ENCODE assay signal across 8 cellular contexts in genomic region chr5:180470966-180471582, GRCh38. TPM values are rescaled to one million over a fixed set of nuclear protein-coding genes. Genes with fewer than 3 reads are reported as not detected.
A peak's percentile ranks its signal among the peaks of the same experiment; 100 is the strongest.
DNase-seq lines count a peak whose midpoint lies in the region; ATAC-seq and TF ChIP-seq lines count a peak whose summit lies in the region.

No MANE protein-coding gene starts in this region.

- H3K9ac ChIP-seq in HCT116 (ENCODE audit: low read length), result no peak overlapping the region

- no peak for TF ChIP-seq POLR2A in HCT116 (IDR thresholded peaks at IDR 0.05; ENCODE audit: borderline replicate concordance, extremely low read depth, insufficient read depth, insufficient read length)

- H3K9me2 ChIP-seq in HCT116 (ENCODE audit: insufficient read depth), result no peaks in the 10 kb centered on the region

- H3K4me1 ChIP-seq in HCT116 (ENCODE audit: control insufficient read depth in 1 of 2, insufficient read depth in 2 of 2, low read length in 2 of 2), result peaks cover 7 to 14% of the 10 kb centered on the region in 2 experiments; a peak in 3 of 4 replicates

- no peaks in the 10 kb centered on the region for H3K36me3 Mint-ChIP-seq in natural killer cell treated with Interleukin-12 subunit alpha and Interleukin-12 subunit beta and Interleukin-15 and Interleukin-18, amount 100 ng/mL, for 72 hours
- no peaks in the 10 kb centered on the region for H3K36me3 Mint-ChIP-seq in stimulated activated memory B cell treated with anti-CD40 and anti-IgM and Interleukin-4, amounts not matched to agents 10 μg/mL and 1 μg/mL and 100 μg/mL, for 72 hours

- TF ChIP-seq CTCF in HCT116 (IDR thresholded peaks at IDR 0.05 in 2 of 3, conservative IDR thresholded peaks at IDR 0.05 in 1 of 3; ENCODE audit: borderline replicate concordance in 1 of 3, insufficient read depth in 1 of 3, low read depth in 2 of 3, low read length in 2 of 3), result peak; percentile 83 to 96 (median 95)

- no peaks in the 10 kb centered on the region for H3K79me2 ChIP-seq in HCT116 (ENCODE audit: insufficient read depth, low read length)

- H3K9me3 ChIP-seq in HCT116 (ENCODE audit: control insufficient read depth in 1 of 2, insufficient read depth in 1 of 2, low read depth in 1 of 2, low read length in 2 of 2), result no peaks in the 10 kb centered on the region

- H3K4me2 ChIP-seq in HCT116 (ENCODE audit: low read length), result no peak overlapping the region

- no peaks in the 10 kb centered on the region for H3K9me3 Mint-ChIP-seq in natural killer cell treated with Interleukin-12 subunit alpha and Interleukin-12 subunit beta and Interleukin-15 and Interleukin-18, amount 100 ng/mL, for 72 hours
- H3K9me3 Mint-ChIP-seq in stimulated activated memory B cell treated with anti-CD40 and anti-IgM and Interleukin-4, amounts not matched to agents 10 μg/mL and 1 μg/mL and 100 μg/mL, for 72 hours, result peaks cover under 1% of the 10 kb centered on the region

- POLR2A ChIA-PET in HCT116 (lab: Charles Lee), result no interaction called here

- intact Hi-C loops in HCT116 (cut with micrococcal nuclease), result loop anchor here (1.0 to 10.0 kb wide), 3 partner anchors 178 to 344 kb away; partner anchors contain the start of gene RASGEF1C

- no peaks in the 10 kb centered on the region for H4K20me1 ChIP-seq in HCT116 (ENCODE audit: insufficient read depth)

- no TSS peak for BruUV-seq in HCT116 (replicated peaks; lab: Mats Ljungman, UMichigan)

- no peaks in the 10 kb centered on the region for H3K36me3 ChIP-seq in HCT116 (ENCODE audit: control insufficient read depth in 1 of 2, insufficient read depth in 2 of 2, low read length in 2 of 2)

- no peaks in the 10 kb centered on the region for H3K4me1 Mint-ChIP-seq in natural killer cell treated with Interleukin-12 subunit alpha and Interleukin-12 subunit beta and Interleukin-15 and Interleukin-18, amount 100 ng/mL, for 72 hours (ENCODE audit: low read depth in 2 of 2)
- no peaks in the 10 kb centered on the region for H3K4me1 Mint-ChIP-seq in stimulated activated memory B cell treated with anti-CD40 and anti-IgM and Interleukin-4, amounts not matched to agents 10 μg/mL and 1 μg/mL and 100 μg/mL, for 72 hours

- ATAC-seq in HCT116 (peak; percentile 85), GM21360 (IDR thresholded peaks at IDR 0.05; ENCODE audit: unreplicated experiment) (no peak)
- ATAC-seq in natural killer cell treated with Interleukin-12 subunit alpha and Interleukin-12 subunit beta and Interleukin-15 and Interleukin-18, amount 100 ng/mL, for 72 hours, result peak; percentile 66 to 77
- peak; percentile 67 for ATAC-seq in stimulated activated memory B cell treated with anti-CD40 and anti-IgM and Interleukin-4, amounts not matched to agents 10 μg/mL and 1 μg/mL and 100 μg/mL, for 72 hours

- H3K27ac ChIP-seq in HCT116 (ENCODE audit: low read depth, low read length), result no peak overlapping the region

- TF ChIP-seq RAD21 in HCT116 (IDR thresholded peaks at IDR 0.05; ENCODE audit: low read depth), result peak; percentile 93

- no peaks in the 10 kb centered on the region for H3K27me3 ChIP-seq in HCT116 (ENCODE audit: insufficient read depth, low read length)

- DNase-seq in DMS 273 treated with DMSO at 0.1 percent for 48 hours (lab: John Stamatoyannopoulos, UW) (peak; percentile 3), HCT116 (ENCODE audit: low read depth, low spot score) (peak; percentile 32), NOMO-1 treated with DMSO at 0.1 percent for 48 hours (lab: John Stamatoyannopoulos, UW; ENCODE audit: unreplicated experiment) (peak; percentile 30), activated T-cell treated with anti-CD3 and anti-CD28 coated beads for 4 hours (peak; percentile 51), fibroblast of gingiva (ENCODE audit: low read depth) (peak; percentile 55)
- DNase-seq in natural killer cell treated with Interleukin-12 subunit alpha and Interleukin-12 subunit beta and Interleukin-15 and Interleukin-18, amount 100 ng/mL, for 72 hours (ENCODE audit: low spot score), result no peak

- no peak overlapping the region for H3K4me3 Mint-ChIP-seq in natural killer cell treated with Interleukin-12 subunit alpha and Interleukin-12 subunit beta and Interleukin-15 and Interleukin-18, amount 100 ng/mL, for 72 hours
- no peak overlapping the region for H3K4me3 Mint-ChIP-seq in stimulated activated memory B cell treated with anti-CD40 and anti-IgM and Interleukin-4, amounts not matched to agents 10 μg/mL and 1 μg/mL and 100 μg/mL, for 72 hours

- RAD21 ChIA-PET in HCT116 (lab: Charles Lee; ENCODE audit: low non-redundant PET in 1 of 2, low total read pairs in 2 of 2, uncharacterized antibody in 2 of 2, unreplicated experiment in 2 of 2), result interaction anchor here (1.0 to 1.3 kb wide), 2 partner anchors 178 kb away, joined by 3 to 6 read pairs; no protein-coding TSS in a partner anchor

- CTCF ChIA-PET in HCT116 (lab: Charles Lee), result interaction anchor here (0.7 to 1.7 kb wide), 7 partner anchors 10 to 262 kb away, joined by 3 to 25 read pairs (median 4); partner anchors contain the start of genes GFPT2, MAPK9 and RASGEF1C

- no peak overlapping the region for H3K4me3 ChIP-seq in HCT116 (replicated peaks in 1 of 2; ENCODE audit: low read depth in 1 of 2, low read length in 2 of 2)

- H3K27ac Mint-ChIP-seq in natural killer cell treated with Interleukin-12 subunit alpha and Interleukin-12 subunit beta and Interleukin-15 and Interleukin-18, amount 100 ng/mL, for 72 hours, result no peak overlapping the region
- no peak overlapping the region for H3K27ac Mint-ChIP-seq in stimulated activated memory B cell treated with anti-CD40 and anti-IgM and Interleukin-4, amounts not matched to agents 10 μg/mL and 1 μg/mL and 100 μg/mL, for 72 hours

- no peak overlapping the region for H2AFZ ChIP-seq in HCT116 (ENCODE audit: low read depth, low read length, poor library complexity, severe bottlenecking)

- peaks cover 7 to 8% of the 10 kb centered on the region in 2 donors for H3K27me3 Mint-ChIP-seq in natural killer cell treated with Interleukin-12 subunit alpha and Interleukin-12 subunit beta and Interleukin-15 and Interleukin-18, amount 100 ng/mL, for 72 hours
- H3K27me3 Mint-ChIP-seq in stimulated activated memory B cell treated with anti-CD40 and anti-IgM and Interleukin-4, amounts not matched to agents 10 μg/mL and 1 μg/mL and 100 μg/mL, for 72 hours, result peaks cover 11% of the 10 kb centered on the region

TF ChIP-seq in HCT116, 20 proteins besides CTCF, POLR2A, EP300 and RAD21:
- no peak for TF ChIP-seq TCF7L2 (IDR thresholded peaks at IDR 0.05; ENCODE audit: borderline replicate concordance, extremely low read depth, insufficient read depth, insufficient read length)
- no peak for TF ChIP-seq EZH2phosphoT487 (IDR thresholded peaks at IDR 0.05; ENCODE audit: borderline replicate concordance)
- TF ChIP-seq SIN3A (IDR thresholded peaks at IDR 0.05; ENCODE audit: low read depth), result no peak
- TF ChIP-seq YY1 (IDR thresholded peaks at IDR 0.05; ENCODE audit: extremely low read depth, insufficient replicate concordance, low read depth, low read length), result peak; percentile 12

RNA-seq across cellular contexts. Expression of gene CNOT6, which starts 23.1 kb away (rescaled TPM):
- total RNA-seq in HCT116 (2021; ENCODE audit: unreplicated experiment), result 59.1 TPM
- 12.2 and 15.2 TPM in 2 replicates for polyA plus RNA-seq in HCT116 (2012)
- 10 to 100 TPM; 32.8 to 38.5 TPM for total RNA-seq in natural killer cell treated with Interleukin-12 subunit alpha and Interleukin-12 subunit beta and Interleukin-15 and Interleukin-18, amount 100 ng/mL, for 72 hours
